ENCODE assay signal across 21 cellular contexts in genomic region chr2:110731064-110731463, GRCh38. TPM values are rescaled to one million over a fixed set of nuclear protein-coding genes. Genes with fewer than 3 reads are reported as not detected.
A peak's percentile ranks its signal among the peaks of the same experiment; 100 is the strongest.
DNase-seq lines count a peak whose midpoint lies in the region; ATAC-seq, FAIRE-seq and TF ChIP-seq lines count a peak whose summit lies in the region.
"Had no signal": no experiment of that assay in that cellular context is flagged by ENCODE, and none has a peak within 500 bp of the region (broad histone marks: within the 10 kb centered on the region; RNA-seq: fewer than 3 reads in every experiment).

No MANE protein-coding gene starts in this region.

- no peaks in the 10 kb centered on the region for H3K9me3 ChIP-seq in CD8-positive, alpha-beta memory T cell (ENCODE audit: low read length)
- H3K9me3 ChIP-seq in HUES6 (ENCODE audit: control insufficient read depth, insufficient read depth, low read depth, low read length), result peaks cover 3% of the 10 kb centered on the region; the same call in 1 of the 2 replicates
- H3K9me3 ChIP-seq in astrocyte (ENCODE audit: insufficient read depth, low read depth, low read length), result peaks cover 11% of the 10 kb centered on the region

- no peaks in the 10 kb centered on the region for H3K36me3 ChIP-seq in CD8-positive, alpha-beta memory T cell (ENCODE audit: insufficient read depth, low read length)
- H3K36me3 ChIP-seq in HUES6 (ENCODE audit: control insufficient read depth, insufficient read depth, low read length), result no peaks in the 10 kb centered on the region
- H3K36me3 ChIP-seq in astrocyte (ENCODE audit: insufficient read depth, low read length), result no peaks in the 10 kb centered on the region
- H3K36me3 ChIP-seq: cardiac muscle cell had no signal

- no peaks in the 10 kb centered on the region for H3K36me3 Mint-ChIP-seq in CD8-positive, alpha-beta memory T cell
- no peaks in the 10 kb centered on the region for H3K36me3 Mint-ChIP-seq in astrocyte (ENCODE audit: low read depth, unreplicated experiment)
- H3K36me3 Mint-ChIP-seq in naive B cell, result no peaks in the 10 kb centered on the region

- FAIRE-seq in astrocyte (lab: Jason Lieb, UNC), result no peak
- FAIRE-seq: D721Med, G401.6 had no signal

- peak overlapping the region in 5 of 7 donors; percentile 2 to 71 (median 34) for H3K4me3 Mint-ChIP-seq in CD8-positive, alpha-beta memory T cell
- H3K4me3 Mint-ChIP-seq in astrocyte (ENCODE audit: unreplicated experiment), result peak overlapping the region; percentile 14
- H3K4me3 Mint-ChIP-seq in naive B cell, result peak overlapping the region in 3 of 8 donors; percentile 20 to 73 (median 72)
- H3K4me3 Mint-ChIP-seq: activated naive CD8-positive, alpha-beta T cell treated with anti-CD3 and anti-CD28 coated beads, Interleukin-2, amount 50 U/mL, for 24 hours had no signal

- CTCF ChIA-PET in CD8-positive, alpha-beta memory T cell (lab: Charles Lee), result no interaction called here

- peaks cover 10 to 17% (median 14%) of the 10 kb centered on the region in 3 donors for H3K4me1 Mint-ChIP-seq in CD8-positive, alpha-beta memory T cell
- H3K4me1 Mint-ChIP-seq in astrocyte (ENCODE audit: low read depth, unreplicated experiment) (no peaks in the 10 kb centered on the region), naive B cell (peaks cover 16 to 27% (median 19%) of the 10 kb centered on the region in 3 donors)

- H2AFZ ChIP-seq in astrocyte (ENCODE audit: low read depth, low read length), result no peak overlapping the region

- no peaks in the 10 kb centered on the region for H3K4me1 ChIP-seq in CD8-positive, alpha-beta memory T cell (ENCODE audit: insufficient read depth, low read length)
- H3K4me1 ChIP-seq in HUES6 (ENCODE audit: control insufficient read depth, insufficient read depth, low read length) (peaks cover 50% of the 10 kb centered on the region), astrocyte (ENCODE audit: insufficient read depth, low read length) (peaks cover 4% of the 10 kb centered on the region)

- no peak overlapping the region for H3K27ac ChIP-seq in CD8-positive, alpha-beta memory T cell (ENCODE audit: low read depth, low read length)
- no peak overlapping the region for H3K27ac ChIP-seq in HUES6 (ENCODE audit: low read depth, low read length)
- H3K27ac ChIP-seq in astrocyte (ENCODE audit: low read depth, low read length), result no peak overlapping the region
- H3K27ac ChIP-seq: cardiac muscle cell had no signal

- TF ChIP-seq CTCF in astrocyte (IDR thresholded peaks at IDR 0.05; ENCODE audit: insufficient read depth, low read depth, low read length), result no peak

- H3K27me3 Mint-ChIP-seq in CD8-positive, alpha-beta memory T cell, result peaks cover 39 to 54% of the 10 kb centered on the region in 2 donors
- H3K27me3 Mint-ChIP-seq in astrocyte (ENCODE audit: low read depth, unreplicated experiment) (peaks cover 59% of the 10 kb centered on the region), naive B cell (peaks cover 51 to 80% (median 62%) of the 10 kb centered on the region in 3 donors)

- H3K4me3 ChIP-seq in CD8-positive, alpha-beta memory T cell (ENCODE audit: low read length), result no peak overlapping the region
- H3K4me3 ChIP-seq in HUES6 (ENCODE audit: low read depth, low read length), result peak overlapping the region; percentile 28; the same call in 1 of the 2 replicates
- no peak overlapping the region for H3K4me3 ChIP-seq in astrocyte (ENCODE audit: insufficient read depth, low read depth, low read length)
- H3K4me3 ChIP-seq: cardiac muscle cell, lung had no signal

- no peak overlapping the region for H3K4me2 ChIP-seq in astrocyte (ENCODE audit: low read length)

- in situ Hi-C loops in G401 (cut with HindIII; ENCODE audit: low sequenced_read_pairs), result no loop called here

- DNase-seq in CD8-positive, alpha-beta memory T cell, result no peak
- DNase-seq in astrocyte (ENCODE audit: low read depth) (no peak), naive B cell (no peak), G401 (ENCODE audit: low spot score) (no peak), NCI-H2227 (lab: John Stamatoyannopoulos, UW; ENCODE audit: unreplicated experiment) (no peak)
- DNase-seq: activated B cell treated with CpG ODN at 0.5 μM for 24 hours; activated naive CD8-positive, alpha-beta T cell treated with anti-CD3 and anti-CD28 coated beads, Interleukin-2, amount 50 U/mL, for 24 hours; NCI-H1694; NCI-H446; Right ventricle myocardium superior; stimulated activated CD4-positive, alpha-beta T cell treated with anti-CD3 and anti-CD28 coated beads, Interleukin-2, amount 100 ng/mL, for 48 hours had no signal

- ATAC-seq in naive B cell (ENCODE audit: low read depth in 2 of 2) (peak; percentile 55 to 57), GM21526 (IDR thresholded peaks at IDR 0.05; ENCODE audit: low FRiP score, unreplicated experiment) (no peak)
- ATAC-seq: activated naive CD8-positive, alpha-beta T cell treated with anti-CD3 and anti-CD28 coated beads, Interleukin-2, amount 50 U/mL, for 24 hours; esophagus mucosa had no signal

- no peaks in the 10 kb centered on the region for H3K79me2 ChIP-seq in astrocyte (ENCODE audit: insufficient read depth, low read length)

- H3K9ac ChIP-seq in HUES6 (ENCODE audit: low read length), result peak overlapping the region; percentile 29
- H3K9ac ChIP-seq in astrocyte (ENCODE audit: low read length), result no peak overlapping the region

- peaks cover 0 to 1% (median 0%) of the 10 kb centered on the region in 5 donors for H3K9me3 Mint-ChIP-seq in CD8-positive, alpha-beta memory T cell
- H3K9me3 Mint-ChIP-seq in astrocyte (ENCODE audit: unreplicated experiment) (peaks cover 16% of the 10 kb centered on the region), naive B cell (peaks cover 0 to 1% (median 0%) of the 10 kb centered on the region in 7 donors)
- H3K9me3 Mint-ChIP-seq: activated B cell treated with CpG ODN at 0.5 μM for 24 hours; activated naive CD8-positive, alpha-beta T cell treated with anti-CD3 and anti-CD28 coated beads, Interleukin-2, amount 50 U/mL, for 24 hours; activated T-helper 1 cell treated with anti-CD3 and anti-CD28 coated beads, Interleukin-12 subunit alpha, Interleukin-12 subunit beta, Interleukin-2, Interleukin-4 antibody, amounts not matched to agents 30 ng/mL and 10 ng/mL and 1 ng/mL, durations not matched to agents 14 hours and 24 hours and 36 hours had no signal

- POLR2A ChIA-PET in CD8-positive, alpha-beta memory T cell (lab: Charles Lee), result no interaction called here

- H3K27me3 ChIP-seq in CD8-positive, alpha-beta memory T cell (ENCODE audit: insufficient read depth, low read length, poor library complexity, severe bottlenecking), result peaks cover 30% of the 10 kb centered on the region
- H3K27me3 ChIP-seq in HUES6 (ENCODE audit: control insufficient read depth, insufficient read depth, low read length) (peaks cover 39% of the 10 kb centered on the region), astrocyte (ENCODE audit: insufficient read depth, low read length) (peaks cover 83% of the 10 kb centered on the region)

- H4K20me1 ChIP-seq in astrocyte (ENCODE audit: insufficient read depth, low read length), result no peaks in the 10 kb centered on the region

- H3K27ac Mint-ChIP-seq in CD8-positive, alpha-beta memory T cell, result no peak overlapping the region
- H3K27ac Mint-ChIP-seq in astrocyte (ENCODE audit: unreplicated experiment) (no peak overlapping the region), naive B cell (no peak overlapping the region)
- H3K27ac Mint-ChIP-seq: activated B cell treated with CpG ODN at 0.5 μM for 24 hours; activated naive CD8-positive, alpha-beta T cell treated with anti-CD3 and anti-CD28 coated beads, Interleukin-2, amount 50 U/mL, for 24 hours; activated T-helper 1 cell treated with anti-CD3 and anti-CD28 coated beads, Interleukin-12 subunit alpha, Interleukin-12 subunit beta, Interleukin-2, Interleukin-4 antibody, amounts not matched to agents 30 ng/mL and 10 ng/mL and 1 ng/mL, durations not matched to agents 14 hours and 24 hours and 36 hours; progenitor cell of endocrine pancreas had no signal

RNA-seq across cellular contexts. Expression of gene ACOXL, which starts 1.3 kb away (rescaled TPM):
- under 1 TPM in 1 of 2 experiments, not detected in 1; 0.27 TPM for total RNA-seq in CD8-positive, alpha-beta memory T cell
- not detected for polyA plus RNA-seq in CD8-positive, alpha-beta memory T cell
- 0.12 and 0.23 TPM in 2 replicates for total RNA-seq in astrocyte
- polyA plus RNA-seq in naive B cell (ENCODE audit: low read depth in 6 of 6), result not detected
- total RNA-seq in G401 (2014; rRNA removed; shearing (Covaris generic)), result not detected in 2 replicates
- total RNA-seq: esophagus mucosa, glomerular endothelial cell, Right ventricle myocardium superior had no signal

RNA-seq across cellular contexts. Expression of gene BUB1, which starts 53.2 kb away (rescaled TPM):
- total RNA-seq in CD8-positive, alpha-beta memory T cell, result 10 to 100 TPM; 46.9 to 49.5 TPM
- polyA plus RNA-seq in CD8-positive, alpha-beta memory T cell, result 0.56 TPM
- 4.8 and 8.0 TPM in 2 replicates for total RNA-seq in astrocyte
- 1 to 10 TPM in 2 of 6 donors, under 1 TPM in 3, not detected in 1; 0.63 to 1.8 (median 0.97) TPM for polyA plus RNA-seq in naive B cell (ENCODE audit: low read depth in 6 of 6)
- 82.8 and 147 TPM in 2 replicates for total RNA-seq in G401 (2014; rRNA removed; shearing (Covaris generic))
